Comparison of ENCODE assay signal across 7 cellular contexts in genomic region chr14:35416108-35416750, GRCh38. TPM values are rescaled to one million over a fixed set of nuclear protein-coding genes. Genes with fewer than 3 reads are reported as not detected.
DNase-seq lines count a peak whose midpoint lies in the region; ATAC-seq lines count a peak whose summit lies in the region.

No MANE protein-coding gene starts in this region.

- no peaks in the 10 kb centered on the region for H3K27me3 Mint-ChIP-seq in activated naive CD4-positive, alpha-beta T cell treated with anti-CD3 and anti-CD28 coated beads for 36 hours (ENCODE audit: low read depth)

- DNase-seq in activated naive CD4-positive, alpha-beta T cell treated with anti-CD3 and anti-CD28 coated beads for 36 hours: peak; percentile 89
- DNase-seq in stimulated activated CD8-positive, alpha-beta memory T cell treated with anti-CD3 and anti-CD28 coated beads, Interleukin-15, amount 100 ng/mL, for 1 hour (ENCODE audit: low read depth): peak; percentile 20
- DNase-seq in DMS114 treated with DMSO at 0.1 percent for 48 hours (lab: John Stamatoyannopoulos, UW; ENCODE audit: unreplicated experiment) (no peak), NCI-H2171 treated with DMSO at 0.1 percent for 48 hours (lab: John Stamatoyannopoulos, UW) (no peak), DMS53 (lab: John Stamatoyannopoulos, UW) (no peak)

- CTCF ChIA-PET in activated naive CD4-positive, alpha-beta T cell treated with anti-CD3 and anti-CD28 coated beads for 36 hours (lab: Charles Lee): interaction anchor here (0.5 to 8.0 kb wide), 26 partner anchors 10 to 746 kb away, joined by 3 to 70 read pairs (median 4); partner anchors contain the start of genes NFKBIA, PPP2R3C, PRORP and PSMA6

- ATAC-seq in GM21390 (IDR thresholded peaks at IDR 0.05; ENCODE audit: unreplicated experiment) (peak; percentile 48), HG03558 (IDR thresholded peaks at IDR 0.05; ENCODE audit: extremely low read depth, unreplicated experiment) (peak; percentile 21)

- no peaks in the 10 kb centered on the region for H3K9me3 Mint-ChIP-seq in activated naive CD4-positive, alpha-beta T cell treated with anti-CD3 and anti-CD28 coated beads for 36 hours

- H3K36me3 Mint-ChIP-seq in activated naive CD4-positive, alpha-beta T cell treated with anti-CD3 and anti-CD28 coated beads for 36 hours (ENCODE audit: low read depth): no peaks in the 10 kb centered on the region

- H3K27ac Mint-ChIP-seq in activated naive CD4-positive, alpha-beta T cell treated with anti-CD3 and anti-CD28 coated beads for 36 hours: peak overlapping the region; percentile 91

- intact Hi-C loops in activated naive CD4-positive, alpha-beta T cell treated with anti-CD3 and anti-CD28 coated beads for 36 hours (cut with micrococcal nuclease): loop anchor here (1.0 to 5.0 kb wide), 18 partner anchors 12 to 954 kb away; partner anchors contain the start of genes CFL2, EAPP, FAM177A1 and NFKBIA

- H3K4me3 Mint-ChIP-seq in activated naive CD4-positive, alpha-beta T cell treated with anti-CD3 and anti-CD28 coated beads for 36 hours: peak overlapping the region; percentile 59

- H3K4me1 Mint-ChIP-seq in activated naive CD4-positive, alpha-beta T cell treated with anti-CD3 and anti-CD28 coated beads for 36 hours (ENCODE audit: low read depth): peaks cover 47% of the 10 kb centered on the region

RNA-seq across cellular contexts. Expression of gene NFKBIA, which starts 11.7 kb away (rescaled TPM):
- 100 to 1,000 TPM; 289 to 293 TPM for total RNA-seq in activated naive CD4-positive, alpha-beta T cell treated with anti-CD3 and anti-CD28 coated beads for 36 hours

Comparison
In these comparisons a context has a peak if more than half of its experiments do, and no peak if none do; other contexts are left out.
1. DNase-seq: peak in activated naive CD4-positive, alpha-beta T cell treated with anti-CD3 and anti-CD28 coated beads for 36 hours (single experiment) and stimulated activated CD8-positive, alpha-beta memory T cell treated with anti-CD3 and anti-CD28 coated beads, Interleukin-15, amount 100 ng/mL, for 1 hour (single experiment); none in DMS114 treated with DMSO at 0.1 percent for 48 hours (single experiment), NCI-H2171 treated with DMSO at 0.1 percent for 48 hours (single experiment) and DMS53 (single experiment).